In genomic region chr10:119328222-119328621, GRCh38 we compare ENCODE assay signal across 26 cellular contexts.
"Had no signal": no experiment of that assay in that cellular context is flagged by ENCODE, and none has a peak within 500 bp of the region (broad histone marks: within the 10 kb centered on the region; RNA-seq: fewer than 3 reads in every experiment).

No MANE protein-coding gene starts in this region.

- H3K27ac ChIP-seq: adrenal gland, body of pancreas, cardiac muscle cell, coronary artery, dorsolateral prefrontal cortex, gastrocnemius medialis, hepatocyte, right lobe of liver, thyroid gland, upper lobe of right lung, WERI-Rb-1 had no signal

- H3K36me3 ChIP-seq: adrenal gland, cardiac muscle cell, gastrocnemius medialis, right lobe of liver, thyroid gland had no signal

- H3K4me2 ChIP-seq: hepatocyte had no signal

- DNase-seq: activated CD4-positive, alpha-beta memory T cell treated with anti-CD3 and anti-CD28 coated beads, Interleukin-2, amount 10 ng/mL, durations not matched to agents 7 days and 5 days; activated CD4-positive, alpha-beta T cell treated with anti-CD3 and anti-CD28 coated beads, Interleukin-2, amount 10 ng/mL, durations not matched to agents 24 days and 14 days; activated CD4-positive, CD25-positive, alpha-beta regulatory T cell treated with anti-CD3 and anti-CD28 coated beads, Interleukin-2, amount 50 U/mL, for 72 hours; activated CD8-positive, alpha-beta memory T cell treated with anti-CD3 and anti-CD28 coated beads, Interleukin-2, amount 10 ng/mL, durations not matched to agents 7 days and 5 days; activated T-cell treated with anti-CD3 and anti-CD28 coated beads, Interleukin-2, amount 50 U/mL, for 48 hours; adrenal gland; aorta; body of pancreas; dorsolateral prefrontal cortex; effector memory CD4-positive, alpha-beta T cell; erythroblast; gastrocnemius medialis; islet precursor cell; left ventricle myocardium superior; occipital lobe; right lobe of liver; stimulated activated CD4-positive, alpha-beta T cell treated with anti-CD3 and anti-CD28 coated beads, Interleukin-2, amount 100 ng/mL, for 48 hours; stimulated activated naive CD8-positive, alpha-beta T cell treated with anti-CD3 and anti-CD28 coated beads, Interleukin-15, amount 100 ng/mL, for 72 hours; T-helper 1 cell; thyroid gland; upper lobe of right lung; WERI-Rb-1 had no signal

- FAIRE-seq: TTC549 had no signal

- H3K9me3 ChIP-seq: adrenal gland, body of pancreas, gastrocnemius medialis, right lobe of liver, thyroid gland, upper lobe of right lung had no signal

- H2AFZ ChIP-seq: hepatocyte had no signal

- H3K4me3 ChIP-seq: adrenal gland, body of pancreas, cardiac muscle cell, coronary artery, dorsolateral prefrontal cortex, gastrocnemius medialis, hepatocyte, right lobe of liver, thyroid gland, upper lobe of right lung had no signal

- H3K4me1 ChIP-seq: adrenal gland, body of pancreas, gastrocnemius medialis had no signal

- H3K27me3 ChIP-seq: adrenal gland, body of pancreas, cardiac muscle cell, dorsolateral prefrontal cortex, gastrocnemius medialis, hepatocyte, right lobe of liver, thyroid gland, upper lobe of right lung had no signal
